ENCODE assay signal across 12 cellular contexts in the genomic region with DNA sequence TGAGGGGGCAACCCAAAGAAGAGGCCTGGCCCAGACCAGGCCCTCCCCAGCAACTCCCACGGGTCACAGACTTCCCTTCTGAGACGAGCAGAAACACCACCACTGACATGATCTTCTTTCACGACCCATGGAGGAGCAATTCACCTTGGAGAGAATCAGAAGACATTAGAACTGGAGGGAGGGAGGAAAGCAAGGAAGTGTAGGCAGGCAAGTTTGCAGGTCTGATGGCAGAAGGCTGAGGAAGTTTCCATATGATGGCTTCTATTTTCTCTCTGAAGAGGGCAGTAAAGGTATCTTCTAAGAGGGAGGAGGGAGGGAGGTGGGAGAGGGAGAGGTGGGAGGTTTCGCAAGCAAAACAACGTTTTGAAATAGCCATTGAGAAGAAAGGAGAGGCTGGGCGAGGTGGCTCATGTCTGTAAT. TPM values are rescaled to one million over a fixed set of nuclear protein-coding genes. Genes with fewer than 3 reads are reported as not detected.
DNase-seq lines count a peak whose midpoint lies in the region; TF ChIP-seq lines count a peak whose summit lies in the region.
"Had no signal": no experiment of that assay in that cellular context is flagged by ENCODE, and none has a peak within 500 bp of the region (broad histone marks: within the 10 kb centered on the region; RNA-seq: fewer than 3 reads in every experiment).

No MANE protein-coding gene starts in this region.

- TF ChIP-seq CTCF in epithelial cell of proximal tubule (conservative IDR thresholded peaks at IDR 0.05; ENCODE audit: low read depth, low read length) (peak; percentile 4), Calu3 (IDR thresholded peaks at IDR 0.05; ENCODE audit: unreplicated experiment) (no peak)

- peaks cover 67% of the 10 kb centered on the region for H3K27me3 Mint-ChIP-seq in Calu3 (ENCODE audit: unreplicated experiment)

- H3K9me3 Mint-ChIP-seq in Calu3 (ENCODE audit: low read depth, unreplicated experiment) = peaks cover 3% of the 10 kb centered on the region

- H3K36me3 ChIP-seq in rectal smooth muscle tissue (ENCODE audit: control insufficient read depth, insufficient read depth, low read length) = no peaks in the 10 kb centered on the region

- intact Hi-C loops in Calu3 (cut with micrococcal nuclease; ENCODE audit: unreplicated experiment) = no loop called here

- H3K4me1 ChIP-seq in rectal smooth muscle tissue (ENCODE audit: control insufficient read depth, insufficient read depth, low read length) = peaks cover 37% of the 10 kb centered on the region

- H3K4me1 Mint-ChIP-seq in Calu3 (ENCODE audit: low read depth, unreplicated experiment) = no peaks in the 10 kb centered on the region

- peak overlapping the region; percentile 95 for H3K27ac ChIP-seq in rectal smooth muscle tissue (ENCODE audit: low read depth, low read length)

- CTCF ChIA-PET in Calu3 (lab: Charles Lee) = no interaction called here

- no TSS peak for BruUV-seq in Calu3 (replicated peaks; lab: Mats Ljungman, UMichigan)

- no peak overlapping the region for H3K9ac ChIP-seq in rectal smooth muscle tissue (ENCODE audit: low read length)

- H3K4me3 ChIP-seq in epithelial cell of proximal tubule (ENCODE audit: low read depth, low read length) = no peak overlapping the region
- H3K4me3 ChIP-seq in rectal smooth muscle tissue (ENCODE audit: low read length) = no peak overlapping the region

- no peak overlapping the region for H3K4me3 Mint-ChIP-seq in Calu3 (ENCODE audit: low read depth, unreplicated experiment)

- H3K27ac Mint-ChIP-seq in Calu3 (ENCODE audit: unreplicated experiment) = no peak overlapping the region
- H3K27ac Mint-ChIP-seq: WTC11 had no signal

- DNase-seq in activated CD4-positive, alpha-beta T cell treated with anti-CD3 and anti-CD28 coated beads for 48 hours = peak; percentile 18
- no peak for DNase-seq in activated CD4-positive, alpha-beta T cell treated with anti-CD3 and anti-CD28 coated beads for 1 hour
- peak; percentile 78 for DNase-seq in SKM-1 (lab: John Stamatoyannopoulos, UW; ENCODE audit: unreplicated experiment)
- DNase-seq in epithelial cell of proximal tubule (ENCODE audit: low read depth) = no peak
- no peak for DNase-seq in ecto neural progenitor cell (ENCODE audit: low spot score)
- DNase-seq in cerebellum (ENCODE audit: low spot score) = no peak
- no peak for DNase-seq in Calu3
- DNase-seq: effector CD4-positive, alpha-beta T cell; stimulated activated CD4-positive, alpha-beta T cell treated with anti-CD3 and anti-CD28 coated beads, Interleukin-15, amount 100 ng/mL, for 24 hours had no signal

- no peaks in the 10 kb centered on the region for H3K27me3 ChIP-seq in rectal smooth muscle tissue (ENCODE audit: control insufficient read depth, insufficient read depth, low read length)

- peaks cover 4% of the 10 kb centered on the region for H3K36me3 Mint-ChIP-seq in Calu3 (ENCODE audit: insufficient read depth, unreplicated experiment)
- H3K36me3 Mint-ChIP-seq: WTC11 had no signal

RNA-seq across cellular contexts. Expression of a gene that starts 1.4 kb away (rescaled TPM):
- total RNA-seq in epithelial cell of proximal tubule = 0.14 and 0.23 TPM in 2 replicates
- total RNA-seq in cerebellum = 2.6 TPM
- total RNA-seq in Calu3 (2022) = 0.33 and 0.37 TPM in 2 replicates

RNA-seq across cellular contexts. Expression of a gene that starts 1.8 kb away (rescaled TPM):
- total RNA-seq in epithelial cell of proximal tubule (not detected in 2 replicates), cerebellum (not detected), Calu3 (2022) (not detected in 2 replicates)
- total RNA-seq: myocyte, WTC11 had no signal

RNA-seq across cellular contexts. Expression of a gene that starts 45.4 kb away (rescaled TPM):
- 3.8 and 4.2 TPM in 2 replicates for total RNA-seq in epithelial cell of proximal tubule
- total RNA-seq in cerebellum = not detected
- not detected in 2 replicates for total RNA-seq in Calu3 (2022)
- total RNA-seq: myocyte, WTC11 had no signal

Comparison
In these comparisons a context has a peak if more than half of its experiments do, and no peak if none do; other contexts are left out.
1. DNase-seq: peak in activated CD4-positive, alpha-beta T cell treated with anti-CD3 and anti-CD28 coated beads for 48 hours (single experiment) and SKM-1 (single experiment); none in activated CD4-positive, alpha-beta T cell treated with anti-CD3 and anti-CD28 coated beads for 1 hour (single experiment), epithelial cell of proximal tubule (single experiment), ecto neural progenitor cell (single experiment), cerebellum (single experiment) and Calu3 (single experiment).